8 cellular contexts compared by ENCODE assay signal in genomic region chr5:168047043-168047668, GRCh38.
DNase-seq lines count a peak whose midpoint lies in the region; ATAC-seq and TF ChIP-seq lines count a peak whose summit lies in the region.

No MANE protein-coding gene starts in this region.

- peaks cover 34% of the 10 kb centered on the region for H3K27me3 Mint-ChIP-seq in MCF 10A (ENCODE audit: insufficient read depth, unreplicated experiment)
- peaks cover 8% of the 10 kb centered on the region for H3K27me3 Mint-ChIP-seq in CD4-positive, alpha-beta T cell

- POLR2A ChIA-PET in MCF 10A (lab: Yijun Ruan, JAX): interaction anchor here (0.6 to 1.0 kb wide), 5 partner anchors 10 to 471 kb away, joined by 3 to 5 read pairs (median 4); no protein-coding TSS in a partner anchor
- POLR2A ChIA-PET in CD4-positive, alpha-beta T cell (lab: Charles Lee): no interaction called here

- BruUV-seq in MCF 10A (replicated peaks; lab: Mats Ljungman, UMichigan): no TSS peak

- ATAC-seq in HG02610 (IDR thresholded peaks at IDR 0.05; ENCODE audit: unreplicated experiment) (peak; percentile 68), left lobe of liver (peak; percentile 98), HG03439 (IDR thresholded peaks at IDR 0.05; ENCODE audit: unreplicated experiment) (no peak)
- ATAC-seq in CD4-positive, alpha-beta T cell (ENCODE audit: poor library complexity): no peak

- peaks cover 11% of the 10 kb centered on the region for H3K4me1 Mint-ChIP-seq in MCF 10A (ENCODE audit: insufficient read depth, unreplicated experiment)
- no peaks in the 10 kb centered on the region for H3K4me1 Mint-ChIP-seq in CD4-positive, alpha-beta T cell (ENCODE audit: low read depth)

- H3K27ac Mint-ChIP-seq in MCF 10A (ENCODE audit: low read depth, unreplicated experiment): no peak overlapping the region
- H3K27ac Mint-ChIP-seq in CD4-positive, alpha-beta T cell: no peak overlapping the region

- intact Hi-C loops in MCF 10A (cut with micrococcal nuclease): loop anchor here (1.0 to 2.0 kb wide), 3 partner anchors 172 to 465 kb away; no protein-coding TSS in a partner anchor
- intact Hi-C loops in CD4-positive, alpha-beta T cell (cut with DNase I, micrococcal nuclease): no loop called here

- H3K4me3 Mint-ChIP-seq in MCF 10A (ENCODE audit: unreplicated experiment): no peak overlapping the region
- no peak overlapping the region for H3K4me3 Mint-ChIP-seq in CD4-positive, alpha-beta T cell

- peak; percentile 11 for DNase-seq in activated CD4-positive, alpha-beta T cell treated with anti-CD3 and anti-CD28 coated beads for 48 hours
- no peak for DNase-seq in activated CD4-positive, alpha-beta T cell treated with anti-CD3 and anti-CD28 coated beads, Interleukin-2, amount 50 U/mL, for 4 hours
- DNase-seq in NCI-H2171 treated with DMSO at 0.1 percent for 48 hours (lab: John Stamatoyannopoulos, UW) (peak; percentile 84), MCF 10A (ENCODE audit: unreplicated experiment) (peak; percentile 89), left lobe of liver (ENCODE audit: low spot score) (peak; percentile 60)
- DNase-seq in CD4-positive, alpha-beta T cell: no peak

- H3K27ac ChIP-seq in CD4-positive, alpha-beta T cell (ENCODE audit: low read depth, low read length): no peak overlapping the region

- no peaks in the 10 kb centered on the region for H3K9me3 ChIP-seq in CD4-positive, alpha-beta T cell (ENCODE audit: control insufficient read depth, low read length)

- no peaks in the 10 kb centered on the region for H3K36me3 Mint-ChIP-seq in MCF 10A (ENCODE audit: insufficient read depth, unreplicated experiment)
- H3K36me3 Mint-ChIP-seq in CD4-positive, alpha-beta T cell (ENCODE audit: low read depth): no peaks in the 10 kb centered on the region

- no peaks in the 10 kb centered on the region for H3K27me3 ChIP-seq in CD4-positive, alpha-beta T cell (ENCODE audit: control insufficient read depth, insufficient read depth, low read length)

- CTCF ChIA-PET in MCF 10A (lab: Yijun Ruan, JAX): interaction anchor here (0.6 to 5.3 kb wide), 70 partner anchors 9 to 1347 kb away, joined by 3 to 90 read pairs (median 5); no protein-coding TSS in a partner anchor
- CTCF ChIA-PET in CD4-positive, alpha-beta T cell (lab: Charles Lee): no interaction called here

- H3K9me3 Mint-ChIP-seq in MCF 10A (ENCODE audit: unreplicated experiment): no peaks in the 10 kb centered on the region
- no peaks in the 10 kb centered on the region for H3K9me3 Mint-ChIP-seq in CD4-positive, alpha-beta T cell

- peak; percentile 88 for TF ChIP-seq CTCF in MCF 10A (IDR thresholded peaks at IDR 0.05; ENCODE audit: unreplicated experiment)
- no peak for TF ChIP-seq CTCF in CD4-positive, alpha-beta T cell (IDR thresholded peaks at IDR 0.05)

Comparison
In these comparisons a context has a peak if more than half of its experiments do, and no peak if none do; other contexts are left out.
1. DNase-seq: peak in activated CD4-positive, alpha-beta T cell treated with anti-CD3 and anti-CD28 coated beads for 48 hours (single experiment), NCI-H2171 treated with DMSO at 0.1 percent for 48 hours (single experiment), MCF 10A (single experiment) and left lobe of liver (single experiment); none in activated CD4-positive, alpha-beta T cell treated with anti-CD3 and anti-CD28 coated beads, Interleukin-2, amount 50 U/mL, for 4 hours (0 of 2) and CD4-positive, alpha-beta T cell (0 of 10).
2. ATAC-seq: peak in HG02610 (single experiment) and left lobe of liver (single experiment); none in CD4-positive, alpha-beta T cell (single experiment) and HG03439 (single experiment).